Comparison of ENCODE assay signal across 9 cellular contexts in the genomic region with DNA sequence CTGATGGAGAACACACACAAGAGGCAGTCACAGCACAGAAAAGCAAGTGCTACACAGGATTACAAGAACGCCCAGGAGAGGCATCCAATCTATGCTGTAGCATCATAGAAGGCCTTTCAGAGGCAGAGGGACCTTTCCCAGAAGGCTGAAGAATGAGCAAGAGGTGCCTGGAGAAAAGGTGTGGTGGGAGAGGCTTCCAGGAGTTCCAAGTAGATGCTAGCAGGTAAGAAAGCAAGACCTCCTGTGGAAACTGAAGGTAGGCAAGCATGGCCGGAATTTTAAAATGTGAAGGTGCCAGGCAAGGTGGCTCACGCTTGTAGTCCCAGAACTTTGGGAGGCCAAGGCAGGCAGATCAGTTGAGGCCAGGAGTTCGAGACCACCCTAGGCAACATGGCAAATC. TPM values are rescaled to one million over a fixed set of nuclear protein-coding genes. Genes with fewer than 3 reads are reported as not detected.
A peak's percentile ranks its signal among the peaks of the same experiment; 100 is the strongest.
DNase-seq lines count a peak whose midpoint lies in the region; ATAC-seq and TF ChIP-seq lines count a peak whose summit lies in the region.
"Had no signal": no experiment of that assay in that cellular context is flagged by ENCODE, and none has a peak within 500 bp of the region (broad histone marks: within the 10 kb centered on the region; RNA-seq: fewer than 3 reads in every experiment).

No MANE protein-coding gene starts in this region.

- H3K27ac ChIP-seq in SU-DHL-6 (ENCODE audit: low read depth, low read length), result no peak overlapping the region

- H3K27ac Mint-ChIP-seq in activated CD4-positive, alpha-beta T cell treated with anti-CD3 and anti-CD28 coated beads for 36 hours, result peak overlapping the region; percentile 35
- H3K27ac Mint-ChIP-seq in glutamatergic neuron (ENCODE audit: unreplicated experiment), result no peak overlapping the region
- H3K27ac Mint-ChIP-seq in stimulated activated naive CD8-positive, alpha-beta T cell treated with anti-CD3 and anti-CD28 coated beads, Interleukin-15, amount 100 ng/mL, for 72 hours, result peak overlapping the region in 1 of 2 donors; percentile 83

- peaks cover 80% of the 10 kb centered on the region for H3K4me1 Mint-ChIP-seq in activated CD4-positive, alpha-beta T cell treated with anti-CD3 and anti-CD28 coated beads for 36 hours
- H3K4me1 Mint-ChIP-seq in glutamatergic neuron (ENCODE audit: low read depth, unreplicated experiment), result peaks cover 32% of the 10 kb centered on the region
- H3K4me1 Mint-ChIP-seq in stimulated activated naive CD8-positive, alpha-beta T cell treated with anti-CD3 and anti-CD28 coated beads, Interleukin-15, amount 100 ng/mL, for 72 hours, result peaks cover 78% of the 10 kb centered on the region

- H3K79me2 ChIP-seq in SU-DHL-6 (ENCODE audit: insufficient read depth, low read length), result peaks cover 65% of the 10 kb centered on the region

- H3K4me2 ChIP-seq in SU-DHL-6 (ENCODE audit: low read depth, low read length, poor library complexity, severe bottlenecking), result peak overlapping the region; percentile 72

- no peak overlapping the region for H3K4me3 ChIP-seq in SU-DHL-6 (ENCODE audit: insufficient read depth, low read length, poor library complexity, severe bottlenecking)

- no peaks in the 10 kb centered on the region for H3K9me2 ChIP-seq in SU-DHL-6 (replicated peaks; ENCODE audit: insufficient read depth, low read length)

- no peak for DNase-seq in activated CD4-positive, alpha-beta T cell treated with anti-CD3 and anti-CD28 coated beads for 36 hours
- DNase-seq in activated CD4-positive, alpha-beta T cell treated with anti-CD3 and anti-CD28 coated beads for 1 hour, result no peak
- DNase-seq in glutamatergic neuron (no peak), kidney tubule cell (ENCODE audit: low spot score) (no peak), NCI-H2171 (lab: John Stamatoyannopoulos, UW) (no peak)
- DNase-seq in stimulated activated naive CD8-positive, alpha-beta T cell treated with anti-CD3 and anti-CD28 coated beads, Interleukin-15, amount 100 ng/mL, for 72 hours, result no peak
- DNase-seq: NCI-H2029 had no signal

- no peaks in the 10 kb centered on the region for H3K27me3 ChIP-seq in SU-DHL-6 (ENCODE audit: low read length)

- CTCF ChIA-PET in activated CD4-positive, alpha-beta T cell treated with anti-CD3 and anti-CD28 coated beads for 36 hours (lab: Charles Lee), result interaction anchor here (0.6 to 1.5 kb wide), 2 partner anchors 9 to 36 kb away, joined by 4 to 5 read pairs; no protein-coding TSS in a partner anchor

- H3K9ac ChIP-seq in SU-DHL-6 (ENCODE audit: low read length), result no peak overlapping the region

- POLR2A ChIA-PET in activated CD4-positive, alpha-beta T cell treated with anti-CD3 and anti-CD28 coated beads for 36 hours (lab: Charles Lee), result no interaction called here

- TF ChIP-seq CTCF in SU-DHL-6 (IDR thresholded peaks at IDR 0.05; ENCODE audit: insufficient read depth, low read length, poor library complexity, severe bottlenecking) (no peak), glutamatergic neuron (IDR thresholded peaks at IDR 0.05; ENCODE audit: partially characterized antibody, unreplicated experiment) (no peak)

- H3K9me3 ChIP-seq in SU-DHL-6 (ENCODE audit: insufficient read depth, low read length), result no peaks in the 10 kb centered on the region

- H3K4me3 Mint-ChIP-seq in activated CD4-positive, alpha-beta T cell treated with anti-CD3 and anti-CD28 coated beads for 36 hours, result peak overlapping the region; percentile 96
- peak overlapping the region; percentile 97 for H3K4me3 Mint-ChIP-seq in glutamatergic neuron (ENCODE audit: unreplicated experiment)
- H3K4me3 Mint-ChIP-seq in stimulated activated naive CD8-positive, alpha-beta T cell treated with anti-CD3 and anti-CD28 coated beads, Interleukin-15, amount 100 ng/mL, for 72 hours, result peak overlapping the region; percentile 93 to 94

- H3K9me3 Mint-ChIP-seq in activated CD4-positive, alpha-beta T cell treated with anti-CD3 and anti-CD28 coated beads for 36 hours (ENCODE audit: low read depth), result no peaks in the 10 kb centered on the region
- H3K9me3 Mint-ChIP-seq in glutamatergic neuron (ENCODE audit: unreplicated experiment), result peaks cover 12% of the 10 kb centered on the region
- H3K9me3 Mint-ChIP-seq in stimulated activated naive CD8-positive, alpha-beta T cell treated with anti-CD3 and anti-CD28 coated beads, Interleukin-15, amount 100 ng/mL, for 72 hours, result no peaks in the 10 kb centered on the region

- H3K27me3 Mint-ChIP-seq in activated CD4-positive, alpha-beta T cell treated with anti-CD3 and anti-CD28 coated beads for 36 hours, result no peaks in the 10 kb centered on the region
- H3K27me3 Mint-ChIP-seq in glutamatergic neuron (ENCODE audit: unreplicated experiment), result peaks cover 13% of the 10 kb centered on the region
- no peaks in the 10 kb centered on the region for H3K27me3 Mint-ChIP-seq in stimulated activated naive CD8-positive, alpha-beta T cell treated with anti-CD3 and anti-CD28 coated beads, Interleukin-15, amount 100 ng/mL, for 72 hours

- H3K36me3 Mint-ChIP-seq in activated CD4-positive, alpha-beta T cell treated with anti-CD3 and anti-CD28 coated beads for 36 hours (ENCODE audit: low read depth), result peaks cover 35% of the 10 kb centered on the region
- peaks cover 5% of the 10 kb centered on the region for H3K36me3 Mint-ChIP-seq in glutamatergic neuron (ENCODE audit: unreplicated experiment)

- ATAC-seq in activated CD4-positive, alpha-beta T cell treated with anti-CD3 and anti-CD28 coated beads for 36 hours, result no peak
- ATAC-seq in stimulated activated naive CD8-positive, alpha-beta T cell treated with anti-CD3 and anti-CD28 coated beads, Interleukin-15, amount 100 ng/mL, for 72 hours, result no peak
- no peak for ATAC-seq in GM19035 (IDR thresholded peaks at IDR 0.05; ENCODE audit: unreplicated experiment)

- intact Hi-C loops in activated CD4-positive, alpha-beta T cell treated with anti-CD3 and anti-CD28 coated beads for 36 hours (cut with DNase I, micrococcal nuclease), result loop anchor here in 1 of 2 experiments (10.0 kb wide), 2 partner anchors 348 to 1582 kb away; no protein-coding TSS in a partner anchor

- peaks cover 32% of the 10 kb centered on the region for H4K20me1 ChIP-seq in SU-DHL-6 (ENCODE audit: low read depth, low read length)

- peaks cover 33% of the 10 kb centered on the region for H3F3A ChIP-seq in SU-DHL-6 (ENCODE audit: insufficient read depth)

- no peak overlapping the region for H2AFZ ChIP-seq in SU-DHL-6 (ENCODE audit: low read depth, low read length, severe bottlenecking)

- peaks cover 20% of the 10 kb centered on the region for H3K36me3 ChIP-seq in SU-DHL-6 (ENCODE audit: low read length)

RNA-seq across cellular contexts. Expression of a gene that starts 2.1 kb away (rescaled TPM):
- 10 to 100 TPM; 55.1 to 60.4 TPM for total RNA-seq in activated CD4-positive, alpha-beta T cell treated with anti-CD3 and anti-CD28 coated beads for 36 hours
- total RNA-seq in glutamatergic neuron (ENCODE audit: unreplicated experiment), result 89.9 TPM
